In genomic region chr1:153973478-153973877, GRCh38 we compare ENCODE assay signal across 30 cellular contexts. TPM values are rescaled to one million over a fixed set of nuclear protein-coding genes. Genes with fewer than 3 reads are reported as not detected.
DNase-seq lines count a peak whose midpoint lies in the region; ATAC-seq, FAIRE-seq and TF ChIP-seq lines count a peak whose summit lies in the region.
"Had no signal": no experiment of that assay in that cellular context is flagged by ENCODE, and none has a peak within 500 bp of the region (broad histone marks: within the 10 kb centered on the region; RNA-seq: fewer than 3 reads in every experiment).

No MANE protein-coding gene starts in this region.

- H3K4me3 ChIP-seq in HepG2 (replicated peaks in 1 of 3; ENCODE audit: insufficient read depth in 1 of 3, low read depth in 2 of 3, low read length in 3 of 3) (no peak overlapping the region), right lobe of liver (no peak overlapping the region)
- H3K4me3 ChIP-seq: ovary had no signal

- H3K27me3 ChIP-seq in HepG2 (ENCODE audit: control insufficient read depth in 1 of 2, insufficient read depth in 2 of 2, low read length in 2 of 2) = no peaks in the 10 kb centered on the region
- H3K27me3 ChIP-seq in right lobe of liver = no peaks in the 10 kb centered on the region
- H3K27me3 ChIP-seq: ovary had no signal

- H3K36me3 Mint-ChIP-seq in WTC11 = peaks cover 31% of the 10 kb centered on the region
- H3K36me3 Mint-ChIP-seq in naive B cell = peaks cover 4 to 7% of the 10 kb centered on the region in 2 donors
- H3K36me3 Mint-ChIP-seq in immature natural killer cell = peaks cover 0 to 24% (median 5%) of the 10 kb centered on the region in 3 donors
- H3K36me3 Mint-ChIP-seq: natural killer cell had no signal

- no peaks in the 10 kb centered on the region for H3K9me3 ChIP-seq in HepG2 (ENCODE audit: low read length)
- H3K9me3 ChIP-seq in right lobe of liver = no peaks in the 10 kb centered on the region
- H3K9me3 ChIP-seq: ovary had no signal

- in situ Hi-C loops in HepG2 (cut with HindIII; ENCODE audit: extremely low pct_ligation_motif_present, low pct_unique_long_range_greater_than_20kb) = no loop called here

- CTCF ChIA-PET in HepG2 (lab: Yijun Ruan, JAX; ENCODE audit: low intra/inter-chr PET ratio, low total read pairs) = no interaction called here
- CTCF ChIA-PET in WTC11 (lab: Charles Lee) = no interaction called here

- H3K36me3 ChIP-seq in HepG2 (replicated peaks in 1 of 2; ENCODE audit: control insufficient read depth in 1 of 2, insufficient read depth in 2 of 2, low read length in 2 of 2) (peaks cover 1 to 19% of the 10 kb centered on the region in 2 experiments; a peak in 4 of 5 replicates), right lobe of liver (peaks cover 0 to 24% (median 13%) of the 10 kb centered on the region in 4 donors)
- H3K36me3 ChIP-seq: ovary had no signal

- DNase-seq in HepG2 (ENCODE audit: low spot score) (no peak), right lobe of liver (no peak), WTC11 (ENCODE audit: low spot score) (no peak), naive B cell (no peak), SHP77 treated with DMSO at 0.1 percent for 48 hours (lab: John Stamatoyannopoulos, UW) (no peak), immature natural killer cell (no peak), HT-29 (ENCODE audit: low spot score) (no peak)
- DNase-seq in stimulated activated CD4-positive, alpha-beta T cell treated with anti-CD3 and anti-CD28 coated beads, Interleukin-4, amount 100 ng/mL, for 24 hours = no peak
- DNase-seq: activated CD4-positive, alpha-beta T cell treated with anti-CD3 and anti-CD28 coated beads, Interleukin-2, amount 50 U/mL, for 4 hours; activated CD4-positive, CD25-positive, alpha-beta regulatory T cell; activated effector memory CD4-positive, alpha-beta T cell treated with anti-CD3 and anti-CD28 coated beads, Interleukin-2, amount 50 U/mL, for 16 hours; amniotic stem cell; C1 segment of cervical spinal cord; Calu3; effector CD4-positive, alpha-beta T cell; glutamatergic neuron; left ventricle myocardium superior; natural killer cell; NCI-H1092 treated with DMSO at 0.1 percent for 48 hours; NCI-H187; NCI-H524; ovary; retina; Right ventricle myocardium superior; small intestine; stimulated activated CD4-positive, alpha-beta T cell treated with anti-CD3 and anti-CD28 coated beads, Interleukin-2, amount 100 ng/mL, for 24 hours; trophoblast cell had no signal

- H3K4me1 ChIP-seq in HepG2 (ENCODE audit: insufficient read depth, low read length) = peaks cover 25% of the 10 kb centered on the region
- H3K4me1 ChIP-seq in right lobe of liver = peaks cover 0 to 15% (median 7%) of the 10 kb centered on the region in 4 donors

- 90% methylated on average over 7 of the region's 7 CpGs for WGBS in HepG2 (ENCODE audit: low lambda C conversion rate)
- WGBS in right lobe of liver (ENCODE audit: insufficient coverage, low coverage, low lambda C conversion rate, missing lambda C conversion rate) = 70% methylated on average over 4 of the region's 7 CpGs

- no peak overlapping the region for H2AFZ ChIP-seq in HepG2 (ENCODE audit: low read length)

- POLR2A ChIA-PET in HepG2 (lab: Yijun Ruan, JAX) = interaction anchor here (1.5 kb wide), 1 partner anchor 10 kb away, joined by 5 read pairs; the partner anchor contains the start of gene SLC39A1
- POLR2A ChIA-PET in WTC11 (lab: Charles Lee) = no interaction called here

- no peak for TF ChIP-seq POLR2A in HepG2 (IDR thresholded peaks at IDR 0.05; ENCODE audit: insufficient read depth in 1 of 2, low read depth in 2 of 2, low read length in 2 of 2)
- TF ChIP-seq POLR2A in right lobe of liver (IDR thresholded peaks at IDR 0.05) = no peak

- H3K9ac ChIP-seq in HepG2 (ENCODE audit: insufficient read depth, low read depth, low read length) = no peak overlapping the region

- no peak for FAIRE-seq in HepG2 (lab: Jason Lieb, UNC)
- FAIRE-seq: keratinocyte, small intestine had no signal

- TF ChIP-seq CTCF in HepG2 (CRISPR knock-in tag; IDR thresholded peaks at IDR 0.05) (no peak), right lobe of liver (IDR thresholded peaks at IDR 0.05) (no peak), WTC11 (IDR thresholded peaks at IDR 0.05) (no peak)

- H3K79me2 ChIP-seq in HepG2 (ENCODE audit: insufficient read depth, low read length) = peaks cover 16% of the 10 kb centered on the region

- no peak overlapping the region for H3K4me2 ChIP-seq in HepG2 (ENCODE audit: low read depth, low read length)

- no peaks in the 10 kb centered on the region for H3K9me3 Mint-ChIP-seq in WTC11
- H3K9me3 Mint-ChIP-seq in naive B cell = no peaks in the 10 kb centered on the region
- no peaks in the 10 kb centered on the region for H3K9me3 Mint-ChIP-seq in immature natural killer cell
- H3K9me3 Mint-ChIP-seq: mesothelial cell of epicardium, natural killer cell had no signal

- H3K4me1 Mint-ChIP-seq in WTC11 = peaks cover 31% of the 10 kb centered on the region
- H3K4me1 Mint-ChIP-seq in naive B cell = peaks cover 30 to 51% (median 50%) of the 10 kb centered on the region in 3 donors
- H3K4me1 Mint-ChIP-seq in immature natural killer cell = peaks cover 37 to 38% of the 10 kb centered on the region in 2 donors

- no peaks in the 10 kb centered on the region for H4K20me1 ChIP-seq in HepG2 (ENCODE audit: insufficient read depth, low read length)

- no peak for TF ChIP-seq RAD21 in HepG2 (CRISPR knock-in tag; IDR thresholded peaks at IDR 0.05)

- TF ChIP-seq EP300 in HepG2 (IDR thresholded peaks at IDR 0.05; ENCODE audit: low read depth in 2 of 2, low read length in 2 of 2) = no peak
- no peak for TF ChIP-seq EP300 in HepG2 (CRISPR knock-in tag; IDR thresholded peaks at IDR 0.05; ENCODE audit: borderline replicate concordance)

- ATAC-seq in HepG2 = no peak
- no peak for ATAC-seq in right lobe of liver
- ATAC-seq in WTC11 = no peak
- ATAC-seq in naive B cell (ENCODE audit: low read depth in 2 of 2) = no peak
- ATAC-seq: left ventricle myocardium superior, natural killer cell had no signal

- no peak overlapping the region for H3K4me3 Mint-ChIP-seq in WTC11
- peak overlapping the region in 1 of 8 donors; percentile 79 for H3K4me3 Mint-ChIP-seq in naive B cell
- H3K4me3 Mint-ChIP-seq in immature natural killer cell = peak overlapping the region in 1 of 5 donors; percentile 27
- H3K4me3 Mint-ChIP-seq: mesothelial cell of epicardium, natural killer cell had no signal

- intact Hi-C loops in HepG2 (cut with micrococcal nuclease; ENCODE audit: unreplicated experiment) (no loop called here), right lobe of liver (cut with DNase I) (no loop called here)

- H3K27ac ChIP-seq in HepG2 (ENCODE audit: extremely low read length, insufficient read depth, low read length) = no peak overlapping the region
- H3K27ac ChIP-seq in right lobe of liver = no peak overlapping the region
- H3K27ac ChIP-seq: epithelial cell of prostate, ovary had no signal

- H3K27me3 Mint-ChIP-seq in WTC11 (ENCODE audit: low read depth) = no peaks in the 10 kb centered on the region
- H3K27me3 Mint-ChIP-seq in naive B cell = no peaks in the 10 kb centered on the region
- peaks cover 0 to 5% (median 2%) of the 10 kb centered on the region in 3 donors for H3K27me3 Mint-ChIP-seq in immature natural killer cell (ENCODE audit: low read depth in 3 of 3)

- no TSS peak for BruUV-seq in HepG2 (replicated peaks; lab: Mats Ljungman, UMichigan)

- 0 out of 2 replicates have a peak overlapping the region, but pooled peaks have one; percentile 56 for H3K27ac Mint-ChIP-seq in WTC11
- peak overlapping the region in 4 of 6 donors; percentile 51 to 94 (median 54) for H3K27ac Mint-ChIP-seq in naive B cell
- H3K27ac Mint-ChIP-seq in immature natural killer cell = peak overlapping the region in 3 of 6 donors; percentile 35 to 74 (median 73)

RNA-seq across cellular contexts. Expression of gene JTB, which starts 4.0 kb away (rescaled TPM):
- total RNA-seq in HepG2 (2016; rRNA removed; fragmentation: Illumina TruSeq; extraction: Trizol) (66.8 and 99.2 TPM in 2 replicates), right lobe of liver (100 to 1,000 TPM in 2 of 6 experiments, 10 to 100 TPM in 4; 55.8 to 169 (median 90.9) TPM), WTC11 (2021) (88.8 to 90.6 TPM (median 90.3 TPM) in 3 replicates)
- total RNA-seq in HepG2 (2016; cell fraction: cytosol; rRNA removed; fragmentation: Illumina TruSeq; extraction: Trizol; ENCODE audit: low read depth) = 360 and 420 TPM in 2 replicates
- total RNA-seq in HepG2 (2016; cell fraction: insoluble cytoplasmic fraction; rRNA removed; fragmentation: Illumina TruSeq; extraction: Trizol) = 56.2 and 94.9 TPM in 2 replicates
- total RNA-seq in HepG2 (2016; cell fraction: membrane; rRNA removed; fragmentation: Illumina TruSeq; extraction: Trizol) = 294 and 339 TPM in 2 replicates
- 49.2 and 54.2 TPM in 2 replicates for total RNA-seq in HepG2 (2016; cell fraction: nucleus; rRNA removed; fragmentation: Illumina TruSeq; extraction: Trizol)
- polyA plus RNA-seq in HepG2 (2011; rRNA removed) (90.3 and 96.7 TPM in 2 replicates), naive B cell (ENCODE audit: low read depth in 6 of 6) (100 to 1,000 TPM; 339 to 480 (median 361) TPM), immature natural killer cell (100 to 1,000 TPM; 365 to 460 (median 440) TPM)
- polyA plus RNA-seq in HepG2 (2011; cell fraction: cytosol; rRNA removed) = 113 and 147 TPM in 2 replicates
- polyA plus RNA-seq in HepG2 (2011; cell fraction: nucleus; rRNA removed) = 63.3 and 75.8 TPM in 2 replicates
- polyA plus RNA-seq in HepG2 (2012) = 63.8 and 72.9 TPM in 2 replicates
- polyA plus RNA-seq in HepG2 (2016; cell fraction: cytosol; fragmentation: Illumina TruSeq; extraction: Trizol; ENCODE audit: low read depth) = 451 and 524 TPM in 2 replicates
- 64.3 and 74.6 TPM in 2 replicates for polyA plus RNA-seq in HepG2 (2016; cell fraction: insoluble cytoplasmic fraction; fragmentation: Illumina TruSeq; extraction: Trizol; ENCODE audit: low read depth)
- polyA plus RNA-seq in HepG2 (2016; cell fraction: membrane; fragmentation: Illumina TruSeq; extraction: Trizol; ENCODE audit: low read depth) = 289 and 331 TPM in 2 replicates
- polyA plus RNA-seq in HepG2 (2016; cell fraction: nucleus; fragmentation: Illumina TruSeq; extraction: Trizol; ENCODE audit: insufficient read depth, low read depth) = 87.8 and 94.9 TPM in 2 replicates
- 39.7 and 118 TPM in 2 replicates for polyA minus RNA-seq in HepG2 (2011; rRNA and poly(A)+ RNA removed; ENCODE audit: low replicate concordance)
- polyA minus RNA-seq in HepG2 (2011; cell fraction: cytosol; rRNA and poly(A)+ RNA removed) = 23.9 and 26.3 TPM in 2 replicates
- polyA minus RNA-seq in HepG2 (2011; cell fraction: nucleus; rRNA and poly(A)+ RNA removed) = 16.4 and 19.4 TPM in 2 replicates
- total RNA-seq in HT-29 (2014; rRNA removed; shearing (Covaris generic)) = 281 and 318 TPM in 2 replicates

RNA-seq across cellular contexts. Expression of gene CREB3L4, which starts 5.8 kb away (rescaled TPM):
- total RNA-seq in HepG2 (2016; rRNA removed; fragmentation: Illumina TruSeq; extraction: Trizol) (7.8 and 9.9 TPM in 2 replicates), right lobe of liver (10 to 100 TPM in 1 of 6 experiments, 1 to 10 TPM in 5; 4.9 to 11.1 (median 8.2) TPM), WTC11 (2021) (33.1 to 35.2 TPM (median 34.6 TPM) in 3 replicates)
- 2.6 and 3.2 TPM in 2 replicates for total RNA-seq in HepG2 (2016; cell fraction: cytosol; rRNA removed; fragmentation: Illumina TruSeq; extraction: Trizol; ENCODE audit: low read depth)
- total RNA-seq in HepG2 (2016; cell fraction: insoluble cytoplasmic fraction; rRNA removed; fragmentation: Illumina TruSeq; extraction: Trizol) = 8.3 and 10.7 TPM in 2 replicates
- 6.5 and 7.8 TPM in 2 replicates for total RNA-seq in HepG2 (2016; cell fraction: membrane; rRNA removed; fragmentation: Illumina TruSeq; extraction: Trizol)
- total RNA-seq in HepG2 (2016; cell fraction: nucleus; rRNA removed; fragmentation: Illumina TruSeq; extraction: Trizol) = 8.4 and 9.8 TPM in 2 replicates
- polyA plus RNA-seq in HepG2 (2011; rRNA removed) (17.4 and 18.7 TPM in 2 replicates), naive B cell (ENCODE audit: low read depth in 6 of 6) (10 to 100 TPM; 12.2 to 16.9 (median 15.6) TPM), immature natural killer cell (10 to 100 TPM; 10.0 to 17.6 (median 15.2) TPM)
- polyA plus RNA-seq in HepG2 (2011; cell fraction: cytosol; rRNA removed) = 13.1 and 18.4 TPM in 2 replicates
- 36.4 and 41.3 TPM in 2 replicates for polyA plus RNA-seq in HepG2 (2011; cell fraction: nucleus; rRNA removed)
- polyA plus RNA-seq in HepG2 (2012) = 9.7 and 10.7 TPM in 2 replicates
- polyA plus RNA-seq in HepG2 (2016; cell fraction: cytosol; fragmentation: Illumina TruSeq; extraction: Trizol; ENCODE audit: low read depth) = 2.0 and 2.6 TPM in 2 replicates
- polyA plus RNA-seq in HepG2 (2016; cell fraction: insoluble cytoplasmic fraction; fragmentation: Illumina TruSeq; extraction: Trizol; ENCODE audit: low read depth) = 8.4 and 10.9 TPM in 2 replicates
- 4.1 and 6.4 TPM in 2 replicates for polyA plus RNA-seq in HepG2 (2016; cell fraction: membrane; fragmentation: Illumina TruSeq; extraction: Trizol; ENCODE audit: low read depth)
- 15.7 and 16.0 TPM in 2 replicates for polyA plus RNA-seq in HepG2 (2016; cell fraction: nucleus; fragmentation: Illumina TruSeq; extraction: Trizol; ENCODE audit: insufficient read depth, low read depth)
- polyA minus RNA-seq in HepG2 (2011; rRNA and poly(A)+ RNA removed; ENCODE audit: low replicate concordance) = 22.4 and 31.3 TPM in 2 replicates
- polyA minus RNA-seq in HepG2 (2011; cell fraction: cytosol; rRNA and poly(A)+ RNA removed) = 5.7 and 9.4 TPM in 2 replicates
- polyA minus RNA-seq in HepG2 (2011; cell fraction: nucleus; rRNA and poly(A)+ RNA removed) = 10.2 and 12.7 TPM in 2 replicates
- total RNA-seq in HT-29 (2014; rRNA removed; shearing (Covaris generic)) = 23.2 and 24.7 TPM in 2 replicates

RNA-seq across cellular contexts. Expression of gene SLC39A1, which starts 10.1 kb away (rescaled TPM):
- total RNA-seq in HepG2 (2016; rRNA removed; fragmentation: Illumina TruSeq; extraction: Trizol) (47.5 and 78.4 TPM in 2 replicates), right lobe of liver (10 to 100 TPM; 33.0 to 63.6 (median 47.7) TPM), WTC11 (2021) (185 to 204 TPM (median 193 TPM) in 3 replicates)
- total RNA-seq in HepG2 (2016; cell fraction: cytosol; rRNA removed; fragmentation: Illumina TruSeq; extraction: Trizol; ENCODE audit: low read depth) = 18.4 and 21.0 TPM in 2 replicates
- 44.8 and 83.0 TPM in 2 replicates for total RNA-seq in HepG2 (2016; cell fraction: insoluble cytoplasmic fraction; rRNA removed; fragmentation: Illumina TruSeq; extraction: Trizol)
- total RNA-seq in HepG2 (2016; cell fraction: membrane; rRNA removed; fragmentation: Illumina TruSeq; extraction: Trizol) = 48.8 and 53.3 TPM in 2 replicates
- total RNA-seq in HepG2 (2016; cell fraction: nucleus; rRNA removed; fragmentation: Illumina TruSeq; extraction: Trizol) = 62.5 and 68.3 TPM in 2 replicates
- polyA plus RNA-seq in HepG2 (2011; rRNA removed) (71.2 and 80.5 TPM in 2 replicates), naive B cell (ENCODE audit: low read depth in 6 of 6) (10 to 100 TPM; 36.0 to 66.7 (median 52.6) TPM), immature natural killer cell (10 to 100 TPM; 52.3 to 84.8 (median 54.6) TPM)
- 85.8 and 89.3 TPM in 2 replicates for polyA plus RNA-seq in HepG2 (2011; cell fraction: cytosol; rRNA removed)
- 45.4 and 53.1 TPM in 2 replicates for polyA plus RNA-seq in HepG2 (2011; cell fraction: nucleus; rRNA removed)
- polyA plus RNA-seq in HepG2 (2012) = 45.9 and 65.4 TPM in 2 replicates
- 17.5 and 20.5 TPM in 2 replicates for polyA plus RNA-seq in HepG2 (2016; cell fraction: cytosol; fragmentation: Illumina TruSeq; extraction: Trizol; ENCODE audit: low read depth)
- 42.6 and 45.0 TPM in 2 replicates for polyA plus RNA-seq in HepG2 (2016; cell fraction: insoluble cytoplasmic fraction; fragmentation: Illumina TruSeq; extraction: Trizol; ENCODE audit: low read depth)
- polyA plus RNA-seq in HepG2 (2016; cell fraction: membrane; fragmentation: Illumina TruSeq; extraction: Trizol; ENCODE audit: low read depth) = 36.5 and 40.5 TPM in 2 replicates
- polyA plus RNA-seq in HepG2 (2016; cell fraction: nucleus; fragmentation: Illumina TruSeq; extraction: Trizol; ENCODE audit: insufficient read depth, low read depth) = 87.4 and 101 TPM in 2 replicates
- 112 and 159 TPM in 2 replicates for polyA minus RNA-seq in HepG2 (2011; rRNA and poly(A)+ RNA removed; ENCODE audit: low replicate concordance)
- polyA minus RNA-seq in HepG2 (2011; cell fraction: cytosol; rRNA and poly(A)+ RNA removed) = 38.9 and 39.9 TPM in 2 replicates
- 14.5 and 19.6 TPM in 2 replicates for polyA minus RNA-seq in HepG2 (2011; cell fraction: nucleus; rRNA and poly(A)+ RNA removed)
- total RNA-seq in HT-29 (2014; rRNA removed; shearing (Covaris generic)) = 226 TPM in 2 replicates

RNA-seq across cellular contexts. Expression of gene RAB13, which starts 12.7 kb away (rescaled TPM):
- 24.7 and 28.7 TPM in 2 replicates for total RNA-seq in HepG2 (2016; rRNA removed; fragmentation: Illumina TruSeq; extraction: Trizol)
- 27.4 and 31.6 TPM in 2 replicates for total RNA-seq in HepG2 (2016; cell fraction: cytosol; rRNA removed; fragmentation: Illumina TruSeq; extraction: Trizol; ENCODE audit: low read depth)
- 26.5 and 27.5 TPM in 2 replicates for total RNA-seq in HepG2 (2016; cell fraction: insoluble cytoplasmic fraction; rRNA removed; fragmentation: Illumina TruSeq; extraction: Trizol)
- 29.2 and 33.6 TPM in 2 replicates for total RNA-seq in HepG2 (2016; cell fraction: membrane; rRNA removed; fragmentation: Illumina TruSeq; extraction: Trizol)
- 11.6 and 12.0 TPM in 2 replicates for total RNA-seq in HepG2 (2016; cell fraction: nucleus; rRNA removed; fragmentation: Illumina TruSeq; extraction: Trizol)
- polyA plus RNA-seq in HepG2 (2011; rRNA removed) = 15.9 and 16.0 TPM in 2 replicates
- polyA plus RNA-seq in HepG2 (2011; cell fraction: cytosol; rRNA removed) = 14.9 and 19.2 TPM in 2 replicates
- 4.3 and 4.7 TPM in 2 replicates for polyA plus RNA-seq in HepG2 (2011; cell fraction: nucleus; rRNA removed)
- polyA plus RNA-seq in HepG2 (2012) = 34.3 and 42.6 TPM in 2 replicates
- polyA plus RNA-seq in HepG2 (2016; cell fraction: cytosol; fragmentation: Illumina TruSeq; extraction: Trizol; ENCODE audit: low read depth) = 61.2 and 66.8 TPM in 2 replicates
- 52.2 and 60.0 TPM in 2 replicates for polyA plus RNA-seq in HepG2 (2016; cell fraction: insoluble cytoplasmic fraction; fragmentation: Illumina TruSeq; extraction: Trizol; ENCODE audit: low read depth)
- polyA plus RNA-seq in HepG2 (2016; cell fraction: membrane; fragmentation: Illumina TruSeq; extraction: Trizol; ENCODE audit: low read depth) = 55.0 and 56.4 TPM in 2 replicates
- 31.4 and 34.6 TPM in 2 replicates for polyA plus RNA-seq in HepG2 (2016; cell fraction: nucleus; fragmentation: Illumina TruSeq; extraction: Trizol; ENCODE audit: insufficient read depth, low read depth)
- 5.1 and 19.0 TPM in 2 replicates for polyA minus RNA-seq in HepG2 (2011; rRNA and poly(A)+ RNA removed; ENCODE audit: low replicate concordance)
- polyA minus RNA-seq in HepG2 (2011; cell fraction: cytosol; rRNA and poly(A)+ RNA removed) = 4.1 and 5.2 TPM in 2 replicates
- 4.8 TPM in 2 replicates for polyA minus RNA-seq in HepG2 (2011; cell fraction: nucleus; rRNA and poly(A)+ RNA removed)
- total RNA-seq in right lobe of liver = 10 to 100 TPM; 11.9 to 52.2 (median 47.9) TPM
- total RNA-seq in WTC11 (2021) = 117 to 126 TPM (median 119 TPM) in 3 replicates
- 1 to 10 TPM in 3 of 6 donors, under 1 TPM in 1, not detected in 2; 0.88 to 2.6 (median 1.5) TPM for polyA plus RNA-seq in naive B cell (ENCODE audit: low read depth in 6 of 6)
- polyA plus RNA-seq in immature natural killer cell = not detected
- total RNA-seq in HT-29 (2014; rRNA removed; shearing (Covaris generic)) = 8.0 and 8.3 TPM in 2 replicates

RNA-seq across cellular contexts. Expression of gene CRTC2, which starts 15.1 kb away (rescaled TPM):
- 4.0 and 6.1 TPM in 2 replicates for total RNA-seq in HepG2 (2016; rRNA removed; fragmentation: Illumina TruSeq; extraction: Trizol)
- total RNA-seq in HepG2 (2016; cell fraction: cytosol; rRNA removed; fragmentation: Illumina TruSeq; extraction: Trizol; ENCODE audit: low read depth) = 3.0 and 4.2 TPM in 2 replicates
- 3.1 and 5.5 TPM in 2 replicates for total RNA-seq in HepG2 (2016; cell fraction: insoluble cytoplasmic fraction; rRNA removed; fragmentation: Illumina TruSeq; extraction: Trizol)
- total RNA-seq in HepG2 (2016; cell fraction: membrane; rRNA removed; fragmentation: Illumina TruSeq; extraction: Trizol) = 5.2 and 6.7 TPM in 2 replicates
- total RNA-seq in HepG2 (2016; cell fraction: nucleus; rRNA removed; fragmentation: Illumina TruSeq; extraction: Trizol) = 7.2 and 9.2 TPM in 2 replicates
- polyA plus RNA-seq in HepG2 (2011; rRNA removed) = 24.2 and 26.7 TPM in 2 replicates
- polyA plus RNA-seq in HepG2 (2011; cell fraction: cytosol; rRNA removed) = 10.1 and 12.6 TPM in 2 replicates
- polyA plus RNA-seq in HepG2 (2011; cell fraction: nucleus; rRNA removed) = 47.3 and 47.5 TPM in 2 replicates
- 14.5 and 18.4 TPM in 2 replicates for polyA plus RNA-seq in HepG2 (2012)
- polyA plus RNA-seq in HepG2 (2016; cell fraction: cytosol; fragmentation: Illumina TruSeq; extraction: Trizol; ENCODE audit: low read depth) = 4.5 and 4.8 TPM in 2 replicates
- polyA plus RNA-seq in HepG2 (2016; cell fraction: insoluble cytoplasmic fraction; fragmentation: Illumina TruSeq; extraction: Trizol; ENCODE audit: low read depth) = 9.2 and 10.0 TPM in 2 replicates
- 9.6 and 10.4 TPM in 2 replicates for polyA plus RNA-seq in HepG2 (2016; cell fraction: membrane; fragmentation: Illumina TruSeq; extraction: Trizol; ENCODE audit: low read depth)
- 37.9 and 40.4 TPM in 2 replicates for polyA plus RNA-seq in HepG2 (2016; cell fraction: nucleus; fragmentation: Illumina TruSeq; extraction: Trizol; ENCODE audit: insufficient read depth, low read depth)
- polyA minus RNA-seq in HepG2 (2011; rRNA and poly(A)+ RNA removed; ENCODE audit: low replicate concordance) = 40.4 and 54.2 TPM in 2 replicates
- 9.1 and 10.3 TPM in 2 replicates for polyA minus RNA-seq in HepG2 (2011; cell fraction: cytosol; rRNA and poly(A)+ RNA removed)
- polyA minus RNA-seq in HepG2 (2011; cell fraction: nucleus; rRNA and poly(A)+ RNA removed) = 20.5 and 25.0 TPM in 2 replicates
- total RNA-seq in right lobe of liver = 10 to 100 TPM in 4 of 6 experiments, 1 to 10 TPM in 2; 4.8 to 19.5 (median 18.3) TPM
- 34.7 to 43.7 TPM (median 38.1 TPM) in 3 replicates for total RNA-seq in WTC11 (2021)
- polyA plus RNA-seq in naive B cell (ENCODE audit: low read depth in 6 of 6) = 10 to 100 TPM; 24.6 to 59.8 (median 35.8) TPM
- polyA plus RNA-seq in immature natural killer cell = 10 to 100 TPM; 13.0 to 31.2 (median 19.3) TPM
- 15.5 and 16.5 TPM in 2 replicates for total RNA-seq in HT-29 (2014; rRNA removed; shearing (Covaris generic))
